ENCODE assay signal across 1 cellular context in the genomic region with DNA sequence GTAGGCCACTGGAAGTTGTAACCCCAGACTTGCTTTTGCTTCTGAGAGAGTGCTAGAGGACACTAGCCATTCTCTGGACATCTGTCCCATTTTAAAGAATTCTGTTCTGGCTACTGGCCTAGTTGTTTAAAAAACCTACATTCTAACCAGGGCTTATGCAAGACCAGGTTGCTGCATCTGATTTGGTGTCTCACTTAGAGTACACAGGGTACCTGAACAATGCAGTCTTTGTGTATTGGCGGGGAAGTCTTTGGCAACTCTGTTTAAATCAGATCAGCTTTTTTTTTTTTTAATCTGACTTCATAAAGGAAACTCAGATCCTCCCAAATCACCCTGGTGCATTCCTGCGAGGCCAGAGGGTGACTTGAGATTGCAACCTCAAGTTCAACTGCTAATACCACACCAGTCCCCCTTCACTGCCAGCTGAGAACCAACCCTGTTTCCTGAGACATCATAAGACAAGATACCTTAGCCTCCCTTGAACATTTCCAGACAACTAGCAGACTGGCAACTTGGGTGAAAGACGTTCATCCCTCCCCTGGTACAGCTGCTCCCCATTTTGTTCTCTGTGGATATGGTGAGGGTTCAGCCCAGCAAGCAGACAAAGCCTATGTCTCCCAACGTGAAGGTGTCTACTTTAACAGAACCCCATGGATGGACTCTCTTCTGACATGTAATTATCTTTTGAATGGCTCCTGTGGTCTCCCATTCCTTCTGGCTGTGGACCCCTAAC.
A peak's percentile ranks its signal among the peaks of the same experiment; 100 is the strongest.
TF ChIP-seq lines count a peak whose summit lies in the region.

No MANE protein-coding gene starts in this region.

TF ChIP-seq in HepG2, 621 proteins besides CTCF, POLR2A, EP300 and RAD21 (continued from another document and continues in another):
- TF ChIP-seq ZNF646 (CRISPR knock-in tag; IDR thresholded peaks at IDR 0.05): no peak
- no peak for TF ChIP-seq ZNF75D (CRISPR knock-in tag; IDR thresholded peaks at IDR 0.05; ENCODE audit: borderline replicate concordance)
- no peak for TF ChIP-seq PHF8 (CRISPR knock-in tag; IDR thresholded peaks at IDR 0.05)
- TF ChIP-seq CHD2 (IDR thresholded peaks at IDR 0.05; ENCODE audit: low read depth, low read length): no peak
- no peak for TF ChIP-seq U2AF1 (optimal IDR thresholded peaks at IDR 0.05; ENCODE audit: low read depth, low read length)
- no peak for TF ChIP-seq GTF2F1 (IDR thresholded peaks at IDR 0.05; ENCODE audit: low read length)
- no peak for TF ChIP-seq ZFYVE20 (CRISPR knock-in tag; IDR thresholded peaks at IDR 0.05; ENCODE audit: borderline replicate concordance, low read depth)
- TF ChIP-seq KLF12 (CRISPR knock-in tag; IDR thresholded peaks at IDR 0.05; ENCODE audit: borderline replicate concordance): no peak
- TF ChIP-seq ZNF557 (CRISPR knock-in tag; IDR thresholded peaks at IDR 0.05): no peak
- no peak for TF ChIP-seq CENPBD1 (CRISPR knock-in tag; IDR thresholded peaks at IDR 0.05; ENCODE audit: borderline replicate concordance, low read depth)
- no peak for TF ChIP-seq CENPT (CRISPR knock-in tag; IDR thresholded peaks at IDR 0.05; ENCODE audit: low read depth)
- TF ChIP-seq TOE1 (CRISPR knock-in tag; IDR thresholded peaks at IDR 0.05): no peak
- TF ChIP-seq KLF6 (CRISPR knock-in tag; IDR thresholded peaks at IDR 0.05): no peak
- TF ChIP-seq ZNF253 (CRISPR knock-in tag; IDR thresholded peaks at IDR 0.05; ENCODE audit: borderline replicate concordance): no peak
- TF ChIP-seq ZNF230 (CRISPR knock-in tag; IDR thresholded peaks at IDR 0.05): no peak
- no peak for TF ChIP-seq NR2C2 (CRISPR knock-in tag; IDR thresholded peaks at IDR 0.05; ENCODE audit: borderline replicate concordance)
- no peak for TF ChIP-seq YY1 (IDR thresholded peaks at IDR 0.05; ENCODE audit: insufficient read depth, insufficient replicate concordance, low read depth, low read length)
- TF ChIP-seq, protein P1, sequence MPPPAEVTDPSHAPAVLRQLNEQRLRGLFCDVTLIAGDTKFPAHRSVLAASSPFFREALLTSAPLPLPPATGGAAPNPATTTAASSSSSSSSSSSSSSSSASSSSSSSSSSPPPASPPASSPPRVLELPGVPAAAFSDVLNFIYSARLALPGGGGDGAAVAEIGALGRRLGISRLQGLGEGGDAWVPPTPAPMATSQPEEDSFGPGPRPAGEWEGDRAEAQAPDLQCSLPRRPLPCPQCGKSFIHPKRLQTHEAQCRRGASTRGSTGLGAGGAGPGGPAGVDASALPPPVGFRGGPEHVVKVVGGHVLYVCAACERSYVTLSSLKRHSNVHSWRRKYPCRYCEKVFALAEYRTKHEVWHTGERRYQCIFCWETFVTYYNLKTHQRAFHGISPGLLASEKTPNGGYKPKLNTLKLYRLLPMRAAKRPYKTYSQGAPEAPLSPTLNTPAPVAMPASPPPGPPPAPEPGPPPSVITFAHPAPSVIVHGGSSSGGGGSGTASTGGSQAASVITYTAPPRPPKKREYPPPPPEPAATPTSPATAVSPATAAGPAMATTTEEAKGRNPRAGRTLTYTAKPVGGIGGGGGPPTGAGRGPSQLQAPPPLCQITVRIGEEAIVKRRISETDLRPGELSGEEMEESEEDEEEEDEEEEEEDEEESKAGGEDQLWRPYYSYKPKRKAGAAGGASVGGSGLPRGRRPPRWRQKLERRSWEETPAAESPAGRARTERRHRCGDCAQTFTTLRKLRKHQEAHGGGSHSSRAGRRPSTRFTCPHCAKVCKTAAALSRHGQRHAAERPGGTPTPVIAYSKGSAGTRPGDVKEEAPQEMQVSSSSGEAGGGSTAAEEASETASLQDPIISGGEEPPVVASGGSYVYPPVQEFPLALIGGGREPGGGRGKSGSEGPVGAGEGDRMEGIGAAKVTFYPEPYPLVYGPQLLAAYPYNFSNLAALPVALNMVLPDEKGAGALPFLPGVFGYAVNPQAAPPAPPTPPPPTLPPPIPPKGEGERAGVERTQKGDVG (CRISPR knock-in tag; IDR thresholded peaks at IDR 0.05; ENCODE audit: borderline replicate concordance): no peak
- TF ChIP-seq, protein P2, sequence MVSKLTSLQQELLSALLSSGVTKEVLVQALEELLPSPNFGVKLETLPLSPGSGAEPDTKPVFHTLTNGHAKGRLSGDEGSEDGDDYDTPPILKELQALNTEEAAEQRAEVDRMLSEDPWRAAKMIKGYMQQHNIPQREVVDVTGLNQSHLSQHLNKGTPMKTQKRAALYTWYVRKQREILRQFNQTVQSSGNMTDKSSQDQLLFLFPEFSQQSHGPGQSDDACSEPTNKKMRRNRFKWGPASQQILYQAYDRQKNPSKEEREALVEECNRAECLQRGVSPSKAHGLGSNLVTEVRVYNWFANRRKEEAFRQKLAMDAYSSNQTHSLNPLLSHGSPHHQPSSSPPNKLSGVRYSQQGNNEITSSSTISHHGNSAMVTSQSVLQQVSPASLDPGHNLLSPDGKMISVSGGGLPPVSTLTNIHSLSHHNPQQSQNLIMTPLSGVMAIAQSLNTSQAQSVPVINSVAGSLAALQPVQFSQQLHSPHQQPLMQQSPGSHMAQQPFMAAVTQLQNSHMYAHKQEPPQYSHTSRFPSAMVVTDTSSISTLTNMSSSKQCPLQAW (CRISPR knock-in tag; IDR thresholded peaks at IDR 0.05): no peak
- TF ChIP-seq HIVEP1 (CRISPR knock-in tag; IDR thresholded peaks at IDR 0.05): no peak
- TF ChIP-seq FOXK2 (IDR thresholded peaks at IDR 0.05): 0 out of 2 replicates have a peak, but pooled peaks have one; percentile 15
- TF ChIP-seq ZHX1 (CRISPR knock-in tag; IDR thresholded peaks at IDR 0.05; ENCODE audit: low read depth): no peak
- TF ChIP-seq GATAD1 (CRISPR knock-in tag; IDR thresholded peaks at IDR 0.05): no peak
- no peak for TF ChIP-seq MEIS1 (CRISPR knock-in tag; IDR thresholded peaks at IDR 0.05; ENCODE audit: borderline replicate concordance)
- no peak for TF ChIP-seq ZNF343 (CRISPR knock-in tag; IDR thresholded peaks at IDR 0.05)
- TF ChIP-seq, protein P3, sequence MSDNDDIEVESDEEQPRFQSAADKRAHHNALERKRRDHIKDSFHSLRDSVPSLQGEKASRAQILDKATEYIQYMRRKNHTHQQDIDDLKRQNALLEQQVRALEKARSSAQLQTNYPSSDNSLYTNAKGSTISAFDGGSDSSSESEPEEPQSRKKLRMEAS (IDR thresholded peaks at IDR 0.05): no peak
- TF ChIP-seq ZNF326 (CRISPR knock-in tag; IDR thresholded peaks at IDR 0.05; ENCODE audit: borderline replicate concordance): no peak
- no peak for TF ChIP-seq TOPORS (CRISPR knock-in tag; IDR thresholded peaks at IDR 0.05)
- TF ChIP-seq ZFP36L1 (CRISPR knock-in tag; IDR thresholded peaks at IDR 0.05): no peak
- no peak for TF ChIP-seq ZNF3 (CRISPR knock-in tag; IDR thresholded peaks at IDR 0.05)
- TF ChIP-seq EEA1 (CRISPR knock-in tag; IDR thresholded peaks at IDR 0.05; ENCODE audit: borderline replicate concordance): no peak
- no peak for TF ChIP-seq ZBTB8A (CRISPR knock-in tag; IDR thresholded peaks at IDR 0.05; ENCODE audit: borderline replicate concordance, low read depth)
- TF ChIP-seq ZNF572 (CRISPR knock-in tag; IDR thresholded peaks at IDR 0.05): no peak
- no peak for TF ChIP-seq ATF1 (CRISPR knock-in tag; IDR thresholded peaks at IDR 0.05)
- TF ChIP-seq POLR2AphosphoS2 (IDR thresholded peaks at IDR 0.05; ENCODE audit: low read depth, low read length): no peak; the same call in 1 of the 2 replicates
- no peak for TF ChIP-seq CCAR2 (optimal IDR thresholded peaks at IDR 0.05; ENCODE audit: low read depth, low read length)
- TF ChIP-seq ZNF550 (CRISPR knock-in tag; IDR thresholded peaks at IDR 0.05; ENCODE audit: borderline replicate concordance): no peak
- TF ChIP-seq ARID5B (CRISPR knock-in tag; IDR thresholded peaks at IDR 0.05): peak; percentile 53; the same call in 1 of the 2 replicates
- TF ChIP-seq ERF (CRISPR knock-in tag; IDR thresholded peaks at IDR 0.05): peak; percentile 20; the same call in 1 of the 2 replicates
- TF ChIP-seq ZNF790 (CRISPR knock-in tag; IDR thresholded peaks at IDR 0.05; ENCODE audit: borderline replicate concordance): no peak
